Comparison of ENCODE assay signal across 34 cellular contexts in genomic region chr13:69817333-69817732, GRCh38.
DNase-seq lines count a peak whose midpoint lies in the region; ATAC-seq and TF ChIP-seq lines count a peak whose summit lies in the region.
"Had no signal": no experiment of that assay in that cellular context is flagged by ENCODE, and none has a peak within 500 bp of the region (broad histone marks: within the 10 kb centered on the region; RNA-seq: fewer than 3 reads in every experiment).

No MANE protein-coding gene starts in this region.

- POLR2A ChIA-PET in SK-N-SH (lab: Yijun Ruan, JAX) (no interaction called here), A673 (lab: Charles Lee; ENCODE audit: low non-redundant PET) (no interaction called here)

- no peak overlapping the region for H3K4me3 Mint-ChIP-seq in mesothelial cell of epicardium
- H3K4me3 Mint-ChIP-seq in activated T-helper 1 cell treated with anti-CD3 and anti-CD28 coated beads, Interleukin-12 subunit alpha, Interleukin-12 subunit beta, Interleukin-2, Interleukin-4 antibody, amounts not matched to agents 30 ng/mL and 10 ng/mL and 1 ng/mL, durations not matched to agents 14 hours and 24 hours and 36 hours: no peak overlapping the region
- H3K4me3 Mint-ChIP-seq: B cell; CD14-positive monocyte; CD4-positive, alpha-beta memory T cell; CD4-positive, alpha-beta T cell; CD4-positive, CD25-positive, alpha-beta regulatory T cell; CD8-positive, alpha-beta memory T cell; CD8-positive, alpha-beta T cell had no signal

- TF ChIP-seq RAD21 in SK-N-SH (IDR thresholded peaks at IDR 0.05; ENCODE audit: low read length): no peak

- H3K27ac Mint-ChIP-seq in mesothelial cell of epicardium: peak overlapping the region; percentile 45
- H3K27ac Mint-ChIP-seq in activated T-helper 1 cell treated with anti-CD3 and anti-CD28 coated beads, Interleukin-12 subunit alpha, Interleukin-12 subunit beta, Interleukin-2, Interleukin-4 antibody, amounts not matched to agents 30 ng/mL and 10 ng/mL and 1 ng/mL, durations not matched to agents 14 hours and 24 hours and 36 hours: no peak overlapping the region
- H3K27ac Mint-ChIP-seq: B cell; CD14-positive monocyte; CD4-positive, alpha-beta memory T cell; CD4-positive, alpha-beta T cell; CD4-positive, CD25-positive, alpha-beta regulatory T cell; CD8-positive, alpha-beta memory T cell; CD8-positive, alpha-beta T cell had no signal

- TF ChIP-seq CTCF in SK-N-SH (IDR thresholded peaks at IDR 0.05) (no peak), mesothelial cell of epicardium (IDR thresholded peaks at IDR 0.05; ENCODE audit: unreplicated experiment) (no peak), A673 (conservative IDR thresholded peaks at IDR 0.05; ENCODE audit: low read depth, low read length) (no peak), prostate gland (IDR thresholded peaks at IDR 0.05) (no peak)

- DNase-seq in SK-N-DZ (ENCODE audit: low spot score): peak; percentile 88
- no peak for DNase-seq in SK-N-SH
- no peak for DNase-seq in mesothelial cell of epicardium (ENCODE audit: low spot score in 2 of 2, unreplicated experiment in 2 of 2)
- DNase-seq in A673 (ENCODE audit: low spot score): no peak
- no peak for DNase-seq in activated T-helper 1 cell treated with anti-CD3 and anti-CD28 coated beads, Interleukin-12 subunit alpha, Interleukin-12 subunit beta, Interleukin-2, Interleukin-4 antibody, amounts not matched to agents 30 ng/mL and 10 ng/mL and 1 ng/mL, durations not matched to agents 14 hours and 24 hours and 36 hours (ENCODE audit: low spot score)
- DNase-seq in prostate gland (ENCODE audit: low spot score): no peak
- DNase-seq in COR-L47 (lab: John Stamatoyannopoulos, UW): no peak
- DNase-seq: 8988T; ACHN; AML-193; BE2C; C1 segment of cervical spinal cord; Caco-2; Calu3; CD4-positive, alpha-beta memory T cell; CD4-positive, alpha-beta T cell; CD4-positive, CD25-positive, alpha-beta regulatory T cell; CD8-positive, alpha-beta memory T cell; CD8-positive, alpha-beta T cell; DMS 273 treated with DMSO at 0.1 percent for 48 hours; DMS153; DMS53; DMS79; DMS79 treated with DMSO at 0.1 percent for 48 hours; DND-41; EL had no signal

- peaks cover 32% of the 10 kb centered on the region for H3K4me1 Mint-ChIP-seq in mesothelial cell of epicardium
- H3K4me1 Mint-ChIP-seq in activated T-helper 1 cell treated with anti-CD3 and anti-CD28 coated beads, Interleukin-12 subunit alpha, Interleukin-12 subunit beta, Interleukin-2, Interleukin-4 antibody, amounts not matched to agents 30 ng/mL and 10 ng/mL and 1 ng/mL, durations not matched to agents 14 hours and 24 hours and 36 hours (ENCODE audit: low read depth): no peaks in the 10 kb centered on the region
- H3K4me1 Mint-ChIP-seq: B cell; CD14-positive monocyte; CD4-positive, alpha-beta memory T cell; CD4-positive, CD25-positive, alpha-beta regulatory T cell; CD8-positive, alpha-beta memory T cell had no signal

- H3K4me3 ChIP-seq in SK-N-SH (ENCODE audit: low read depth in 2 of 2, low read length in 1 of 2) (no peak overlapping the region), A673 (ENCODE audit: low read depth, low read length, poor library complexity, severe bottlenecking) (no peak overlapping the region), prostate gland (no peak overlapping the region)
- H3K4me3 ChIP-seq: A549; BLaER1; BLaER1 treated with 17β-estradiol and CSF1 and Interleukin-3, amounts not matched to agents 10 nM and 100 nM had no signal

- no peaks in the 10 kb centered on the region for H3K9me3 ChIP-seq in SK-N-SH
- peaks cover 4% of the 10 kb centered on the region for H3K9me3 ChIP-seq in A673 (ENCODE audit: low read depth, low read length, poor library complexity, severe bottlenecking)
- H3K9me3 ChIP-seq in prostate gland: no peaks in the 10 kb centered on the region
- H3K9me3 ChIP-seq: A549, BE2C, BLaER1, Caco-2 had no signal

- H3K27ac ChIP-seq in SK-N-SH (ENCODE audit: low read depth in 2 of 2, low read length in 1 of 2) (no peak overlapping the region), A673 (ENCODE audit: low read depth, low read length, poor library complexity, severe bottlenecking) (no peak overlapping the region), prostate gland (no peak overlapping the region)
- H3K27ac ChIP-seq: 22Rv1; A549; BLaER1; BLaER1 treated with 17β-estradiol and CSF1 and Interleukin-3, amounts not matched to agents 10 nM and 100 nM; C4-2B had no signal

- no peaks in the 10 kb centered on the region for H3K27me3 Mint-ChIP-seq in mesothelial cell of epicardium (ENCODE audit: low read depth)
- no peaks in the 10 kb centered on the region for H3K27me3 Mint-ChIP-seq in activated T-helper 1 cell treated with anti-CD3 and anti-CD28 coated beads, Interleukin-12 subunit alpha, Interleukin-12 subunit beta, Interleukin-2, Interleukin-4 antibody, amounts not matched to agents 30 ng/mL and 10 ng/mL and 1 ng/mL, durations not matched to agents 14 hours and 24 hours and 36 hours (ENCODE audit: insufficient read depth)
- H3K27me3 Mint-ChIP-seq: B cell; CD4-positive, alpha-beta memory T cell; CD4-positive, alpha-beta T cell; CD4-positive, CD25-positive, alpha-beta regulatory T cell; CD8-positive, alpha-beta memory T cell had no signal

- no peak overlapping the region for H2AFZ ChIP-seq in SK-N-SH (ENCODE audit: low read depth)

- no peak overlapping the region for H3K9ac ChIP-seq in SK-N-SH
- H3K9ac ChIP-seq: BLaER1; BLaER1 treated with 17β-estradiol and CSF1 and Interleukin-3, amounts not matched to agents 10 nM and 100 nM had no signal

- no peaks in the 10 kb centered on the region for H3K79me2 ChIP-seq in SK-N-SH (ENCODE audit: insufficient read depth)

- no peaks in the 10 kb centered on the region for H4K20me1 ChIP-seq in SK-N-SH (ENCODE audit: insufficient read depth)
- H4K20me1 ChIP-seq: BLaER1; BLaER1 treated with 17β-estradiol and CSF1 and Interleukin-3, amounts not matched to agents 10 nM and 100 nM had no signal

- H3K36me3 ChIP-seq in SK-N-SH (replicated peaks in 1 of 2; ENCODE audit: control insufficient read depth in 1 of 2, insufficient read depth in 2 of 2, low read length in 1 of 2): no peaks in the 10 kb centered on the region
- no peaks in the 10 kb centered on the region for H3K36me3 ChIP-seq in A673 (ENCODE audit: insufficient read depth, low read length, poor library complexity, severe bottlenecking)
- H3K36me3 ChIP-seq in prostate gland: no peaks in the 10 kb centered on the region
- H3K36me3 ChIP-seq: BE2C; BLaER1; BLaER1 treated with 17β-estradiol and CSF1 and Interleukin-3, amounts not matched to agents 10 nM and 100 nM had no signal

- H3K27me3 ChIP-seq in SK-N-SH (ENCODE audit: insufficient read depth): no peaks in the 10 kb centered on the region
- H3K27me3 ChIP-seq in A673 (replicated peaks; ENCODE audit: insufficient read depth, low read depth, low read length, poor library complexity): no peaks in the 10 kb centered on the region
- no peaks in the 10 kb centered on the region for H3K27me3 ChIP-seq in prostate gland (replicated peaks; ENCODE audit: insufficient read depth)
- H3K27me3 ChIP-seq: BE2C; BLaER1; BLaER1 treated with 17β-estradiol and CSF1 and Interleukin-3, amounts not matched to agents 10 nM and 100 nM had no signal

- CTCF ChIA-PET in SK-N-SH (lab: Yijun Ruan, JAX): interaction anchor here (0.9 kb wide), 1 partner anchor 279 kb away, joined by 4 read pairs; no protein-coding TSS in a partner anchor
- CTCF ChIA-PET in A673 (lab: Charles Lee): no interaction called here

- no peak for TF ChIP-seq POLR2A in prostate gland (IDR thresholded peaks at IDR 0.05)

- TF ChIP-seq EP300 in SK-N-SH (IDR thresholded peaks at IDR 0.05; ENCODE audit: borderline replicate concordance in 1 of 2, low read depth in 1 of 2, low read length in 1 of 2): 0 out of 4 replicates have a peak, but pooled peaks of 1 of the 2 experiments have one; percentile 6

- no peak overlapping the region for H3K4me2 ChIP-seq in SK-N-SH
- H3K4me2 ChIP-seq: A549; BLaER1; BLaER1 treated with 17β-estradiol and CSF1 and Interleukin-3, amounts not matched to agents 10 nM and 100 nM had no signal

- ATAC-seq in SK-N-SH treated with all-trans-retinoic acid at 6 μM for 48 hours: no peak
- ATAC-seq: A549; CD8-positive, alpha-beta T cell had no signal

- H3K9me3 Mint-ChIP-seq in mesothelial cell of epicardium: peaks cover 16% of the 10 kb centered on the region
- H3K9me3 Mint-ChIP-seq in activated T-helper 1 cell treated with anti-CD3 and anti-CD28 coated beads, Interleukin-12 subunit alpha, Interleukin-12 subunit beta, Interleukin-2, Interleukin-4 antibody, amounts not matched to agents 30 ng/mL and 10 ng/mL and 1 ng/mL, durations not matched to agents 14 hours and 24 hours and 36 hours: peaks cover 5% of the 10 kb centered on the region

- H3K4me1 ChIP-seq in SK-N-SH (ENCODE audit: control insufficient read depth in 1 of 2, insufficient read depth in 2 of 2, low read depth in 1 of 2, low read length in 1 of 2) (peaks cover 0 to 2% of the 10 kb centered on the region in 2 experiments; a peak in 2 of 4 replicates), A673 (ENCODE audit: insufficient read depth, low read length, poor library complexity, severe bottlenecking) (no peaks in the 10 kb centered on the region), prostate gland (replicated peaks) (no peaks in the 10 kb centered on the region)
- H3K4me1 ChIP-seq: A549; BLaER1; BLaER1 treated with 17β-estradiol and CSF1 and Interleukin-3, amounts not matched to agents 10 nM and 100 nM; Caco-2 had no signal

- BruUV-seq in A673 (replicated peaks; lab: Mats Ljungman, UMichigan): no TSS peak

- H3F3A ChIP-seq in SK-N-SH (replicated peaks; ENCODE audit: insufficient read depth): no peaks in the 10 kb centered on the region

- peaks cover 11% of the 10 kb centered on the region for H3K36me3 Mint-ChIP-seq in mesothelial cell of epicardium
- no peaks in the 10 kb centered on the region for H3K36me3 Mint-ChIP-seq in activated T-helper 1 cell treated with anti-CD3 and anti-CD28 coated beads, Interleukin-12 subunit alpha, Interleukin-12 subunit beta, Interleukin-2, Interleukin-4 antibody, amounts not matched to agents 30 ng/mL and 10 ng/mL and 1 ng/mL, durations not matched to agents 14 hours and 24 hours and 36 hours (ENCODE audit: low read depth)
- H3K36me3 Mint-ChIP-seq: CD14-positive monocyte; CD4-positive, alpha-beta memory T cell; CD4-positive, CD25-positive, alpha-beta regulatory T cell; CD8-positive, alpha-beta memory T cell; CD8-positive, alpha-beta T cell had no signal

- intact Hi-C loops in A673 (cut with micrococcal nuclease; ENCODE audit: unreplicated experiment) (no loop called here), prostate gland (cut with DNase I) (no loop called here)
- intact Hi-C loops in activated T-helper 1 cell treated with anti-CD3 and anti-CD28 coated beads, Interleukin-12 subunit alpha, Interleukin-12 subunit beta, Interleukin-2, Interleukin-4 antibody, amounts not matched to agents 30 ng/mL and 10 ng/mL and 1 ng/mL, durations not matched to agents 14 hours and 24 hours and 36 hours (cut with micrococcal nuclease): no loop called here

- no peaks in the 10 kb centered on the region for H3K9me2 ChIP-seq in SK-N-SH

TF ChIP-seq in SK-N-SH, 30 proteins besides CTCF, POLR2A, EP300 and RAD21 (continues in another document):
- TF ChIP-seq RFX5 (IDR thresholded peaks at IDR 0.05; ENCODE audit: low read length) (no peak), GATA2 (CRISPR knock-in tag; IDR thresholded peaks at IDR 0.05) (0 out of 2 replicates have a peak, but pooled peaks have one; percentile 23)

TF ChIP-seq in SK-N-SH treated with all-trans-retinoic acid at 6 μM for 48 hours, 23 proteins besides CTCF, POLR2A, EP300 and RAD21 (continues in another document):
- TF ChIP-seq ZFP30 (CRISPR knock-in tag; IDR thresholded peaks at IDR 0.05) (no peak), ZC3H10 (CRISPR knock-in tag; IDR thresholded peaks at IDR 0.05) (no peak)
